ENCODE assay signal across 8 cellular contexts in genomic region chr17:17972126-17972951, GRCh38. TPM values are rescaled to one million over a fixed set of nuclear protein-coding genes. Genes with fewer than 3 reads are reported as not detected.
DNase-seq lines count a peak whose midpoint lies in the region; ATAC-seq and TF ChIP-seq lines count a peak whose summit lies in the region.

Gene DRC3 (plus strand): TSS chr17:17972862. CDS start chr17:17977599, 4,737 bp downstream.
Gene TOM1L2 (minus strand): TSS chr17:17972400. CDS start chr17:17972313, 87 bp downstream.

- dilution Hi-C loops in mammary epithelial cell (cut with HindIII; ENCODE audit: low sequenced_read_pairs) = no loop called here

- H2AFZ ChIP-seq in mammary epithelial cell (ENCODE audit: low read depth, low read length) = peak within 1 kb of the TSS; percentile 84

- H3K9me3 ChIP-seq in mammary epithelial cell (replicated peaks; ENCODE audit: insufficient read depth, low read length) = no peaks in the 10 kb centered on the region
- H3K9me3 ChIP-seq in iPS-18c (ENCODE audit: control insufficient read depth, insufficient read depth, low read length) = no peaks in the 10 kb centered on the region
- no peaks in the 10 kb centered on the region for H3K9me3 ChIP-seq in skeletal muscle satellite cell (replicated peaks; ENCODE audit: low read length)

- CTCF ChIA-PET in AG04449 (lab: Yijun Ruan, JAX) = interaction anchor here (0.7 to 2.5 kb wide), 12 partner anchors 13 to 82 kb away, joined by 3 to 13 read pairs (median 4); no protein-coding TSS in a partner anchor
- CTCF ChIA-PET in mammary epithelial cell (lab: Charles Lee; ENCODE audit: low non-redundant PET) = no interaction called here

- POLR2A ChIA-PET in AG04449 (lab: Yijun Ruan, JAX) = interaction anchor here (0.5 to 1.3 kb wide), 8 partner anchors 13 to 102 kb away, joined by 3 to 7 read pairs (median 4); no protein-coding TSS in a partner anchor

- H3K36me3 ChIP-seq in mammary epithelial cell (ENCODE audit: insufficient read depth, low read length) (no peaks in the 10 kb centered on the region), skeletal muscle satellite cell (ENCODE audit: insufficient read depth, low read length) (no peaks in the 10 kb centered on the region)

- no TSS peak for BruUV-seq in mammary epithelial cell (replicated peaks; lab: Mats Ljungman, UMichigan)

- H3K27ac ChIP-seq in VCaP = peak within 1 kb of the TSS; percentile 79
- peak within 1 kb of the TSS; percentile 93 for H3K27ac ChIP-seq in mammary epithelial cell (ENCODE audit: insufficient read depth, low read depth, low read length)

- H3K27me3 ChIP-seq in mammary epithelial cell (ENCODE audit: insufficient read depth, low read length) (no peaks in the 10 kb centered on the region), skeletal muscle satellite cell (ENCODE audit: control insufficient read depth, insufficient read depth, low read length) (no peaks in the 10 kb centered on the region)

- H3K4me1 ChIP-seq in mammary epithelial cell (ENCODE audit: insufficient read depth, low read length) = peaks cover 16% of the 10 kb centered on the region
- peaks cover 18% of the 10 kb centered on the region for H3K4me1 ChIP-seq in skeletal muscle satellite cell (ENCODE audit: control insufficient read depth, insufficient read depth, low read length)

- intact Hi-C loops in mammary epithelial cell (cut with micrococcal nuclease) = loop anchor here (1.0 to 5.0 kb wide), 6 partner anchors 14 to 81 kb away; partner anchors contain the start of genes ATPAF2 and GID4

- DNase-seq in AG04449 (ENCODE audit: low read depth, low spot score) (peak; percentile 100), NCI-H2196 (lab: John Stamatoyannopoulos, UW; ENCODE audit: unreplicated experiment) (peak; percentile 93), mammary epithelial cell (peak; percentile 100)

- no peaks in the 10 kb centered on the region for H4K20me1 ChIP-seq in mammary epithelial cell (ENCODE audit: insufficient read depth, low read length)

- peak; percentile 91 for ATAC-seq in GM18873 (IDR thresholded peaks at IDR 0.05; ENCODE audit: low FRiP score, unreplicated experiment)
- ATAC-seq in HG03135 (IDR thresholded peaks at IDR 0.05; ENCODE audit: unreplicated experiment) = peak; percentile 92

- H3K4me2 ChIP-seq in mammary epithelial cell (ENCODE audit: insufficient read depth, low read depth, low read length) = peak within 1 kb of the TSS; percentile 91
- peak within 1 kb of the TSS; percentile 90 for H3K4me2 ChIP-seq in skeletal muscle satellite cell (ENCODE audit: low read length)

- 3% methylated on average over 42 of the region's 59 CpGs for WGBS in mammary epithelial cell (ENCODE audit: low coverage, missing lambda C conversion rate)

- no peak for TF ChIP-seq CTCF in AG04449 (IDR thresholded peaks at IDR 0.05; ENCODE audit: insufficient read depth, low read length, missing control alignments)
- TF ChIP-seq CTCF in VCaP (conservative IDR thresholded peaks at IDR 0.05) = no peak
- no peak for TF ChIP-seq CTCF in mammary epithelial cell (conservative IDR thresholded peaks at IDR 0.05 in 1 of 2, IDR thresholded peaks at IDR 0.05 in 1 of 2; ENCODE audit: extremely low read depth in 1 of 2, insufficient read depth in 1 of 2, low read depth in 1 of 2, low read length in 2 of 2)

- H3K9ac ChIP-seq in mammary epithelial cell (ENCODE audit: insufficient read depth, low read length) (peak within 1 kb of the TSS; percentile 89), skeletal muscle satellite cell (ENCODE audit: low read depth, low read length) (peak within 1 kb of the TSS; percentile 85)

- H3K79me2 ChIP-seq in mammary epithelial cell (ENCODE audit: insufficient read depth, low read length) = peaks cover 49% of the 10 kb centered on the region

- H3K4me3 ChIP-seq in AG04449 (ENCODE audit: low read depth, low read length) (peak within 1 kb of the TSS; percentile 85), mammary epithelial cell (replicated peaks in 1 of 3; ENCODE audit: insufficient read depth in 1 of 3, low read depth in 2 of 3, low read length in 3 of 3) (peak within 1 kb of the TSS; percentile 63 to 79 (median 77)), iPS-18c (ENCODE audit: insufficient read depth, low read depth, low read length) (peak within 1 kb of the TSS; percentile 86), skeletal muscle satellite cell (ENCODE audit: low read length) (peak within 1 kb of the TSS; percentile 80)

- in situ Hi-C loops in mammary epithelial cell (cut with MboI; ENCODE audit: low sequenced_read_pairs in 2 of 2) = no loop called here

RNA-seq across cellular contexts. Expression of gene DRC3, which starts in this region (rescaled TPM):
- total RNA-seq in mammary epithelial cell = 1 to 10 TPM in 1 of 2 donors, under 1 TPM in 1; 0.85 to 1.0 TPM
- polyA plus RNA-seq in mammary epithelial cell = 0.67 TPM
- not detected for polyA minus RNA-seq in mammary epithelial cell
- 0.76 and 1.7 TPM in 2 replicates for total RNA-seq in skeletal muscle satellite cell (2012; rRNA removed)

RNA-seq across cellular contexts. Expression of gene TOM1L2, which starts in this region (rescaled TPM):
- total RNA-seq in mammary epithelial cell = 10 to 100 TPM; 42.8 to 71.1 TPM
- 47.1 TPM for polyA plus RNA-seq in mammary epithelial cell
- polyA minus RNA-seq in mammary epithelial cell = 168 TPM
- total RNA-seq in skeletal muscle satellite cell (2012; rRNA removed) = 21.5 and 25.8 TPM in 2 replicates

Comparison
In these comparisons a context has a peak if more than half of its experiments do, and no peak if none do; other contexts are left out.
1. Peak in every context shown above with its lines: DNase-seq, ATAC-seq, H3K4me3 ChIP-seq and H3K27ac ChIP-seq.